Comparison of ENCODE assay signal across 12 cellular contexts in the genomic region with DNA sequence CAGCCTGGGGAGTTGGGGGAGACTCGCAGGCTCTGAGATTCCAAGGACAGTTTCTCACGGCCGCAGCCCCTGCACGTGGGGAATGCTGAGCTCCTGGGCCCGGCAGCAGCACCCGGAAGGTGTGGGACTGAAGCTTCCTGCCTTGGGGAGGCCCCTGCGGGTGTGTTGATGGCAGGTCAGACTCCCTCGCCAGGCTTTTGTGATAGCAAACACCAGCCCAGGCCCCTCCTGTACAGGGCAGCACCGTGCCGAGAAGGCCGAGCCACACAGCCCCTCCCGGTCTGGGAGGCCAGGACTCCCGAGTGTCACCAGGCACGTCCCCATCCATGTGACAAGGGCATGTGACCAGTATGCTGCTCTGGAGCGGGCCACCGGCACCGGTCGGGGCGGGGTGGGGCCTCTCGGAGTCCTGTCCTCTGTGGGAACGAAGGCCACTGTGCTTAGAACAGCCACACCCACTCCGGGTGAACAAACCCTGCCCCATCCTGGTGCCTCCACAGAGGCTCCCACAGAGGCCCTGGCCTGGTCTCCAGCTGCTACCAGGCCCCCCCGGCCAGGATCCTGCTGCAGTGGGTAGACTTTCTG. TPM values are rescaled to one million over a fixed set of nuclear protein-coding genes. Genes with fewer than 3 reads are reported as not detected.
DNase-seq lines count a peak whose midpoint lies in the region; ATAC-seq and TF ChIP-seq lines count a peak whose summit lies in the region.
"Had no signal": no experiment of that assay in that cellular context is flagged by ENCODE, and none has a peak within 500 bp of the region (broad histone marks: within the 10 kb centered on the region; RNA-seq: fewer than 3 reads in every experiment).

No MANE protein-coding gene starts in this region.

- no peak overlapping the region for H3K4me3 ChIP-seq in right lobe of liver
- H3K4me3 ChIP-seq: PC-9 had no signal

- peak; percentile 27 to 77 (median 48) for ATAC-seq in right lobe of liver

- no peak overlapping the region for H3K27ac ChIP-seq in right lobe of liver
- peak overlapping the region; percentile 45 for H3K27ac ChIP-seq in substantia nigra (ENCODE audit: low read depth, low read length, poor library complexity, severe bottlenecking)
- H3K27ac ChIP-seq: PC-9 had no signal

- H3K36me3 Mint-ChIP-seq in nephron progenitor cell (ENCODE audit: low read depth) = no peaks in the 10 kb centered on the region

- H3K36me3 ChIP-seq in right lobe of liver = no peaks in the 10 kb centered on the region

- intact Hi-C loops in right lobe of liver (cut with DNase I) = loop anchor here (5.0 to 10.0 kb wide), 2 partner anchors 411 to 599 kb away; no protein-coding TSS in a partner anchor

- no peak for TF ChIP-seq POLR2A in right lobe of liver (IDR thresholded peaks at IDR 0.05)

- no peak overlapping the region for H3K4me3 Mint-ChIP-seq in nephron progenitor cell
- H3K4me3 Mint-ChIP-seq: dendritic cell treated with granulocyte-macrophage colony-stimulating factor and Interleukin-4, amounts not matched to agents 40 ng/mL and 50 ng/mL, for 4 days had no signal

- H3K27ac Mint-ChIP-seq in nephron progenitor cell = no peak overlapping the region
- H3K27ac Mint-ChIP-seq: dendritic cell treated with granulocyte-macrophage colony-stimulating factor and Interleukin-4, amounts not matched to agents 40 ng/mL and 50 ng/mL, for 4 days had no signal

- peaks cover 14% of the 10 kb centered on the region for H3K9me3 Mint-ChIP-seq in nephron progenitor cell
- H3K9me3 Mint-ChIP-seq: dendritic cell treated with granulocyte-macrophage colony-stimulating factor and Interleukin-4, amounts not matched to agents 40 ng/mL and 50 ng/mL, for 4 days had no signal

- no peak for TF ChIP-seq CTCF in right lobe of liver (IDR thresholded peaks at IDR 0.05)
- TF ChIP-seq CTCF in nephron progenitor cell (IDR thresholded peaks at IDR 0.05) = no peak

- H3K27me3 ChIP-seq in right lobe of liver = no peaks in the 10 kb centered on the region

- DNase-seq in UCSD-AML1 (lab: John Stamatoyannopoulos, UW; ENCODE audit: unreplicated experiment) = peak; percentile 38
- peak; percentile 56 for DNase-seq in globus pallidus (ENCODE audit: low spot score)
- peak in 1 of 3 donors; percentile 58 for DNase-seq in right lobe of liver
- peak in 37 of 49 donors; percentile 14 to 83 (median 55) for DNase-seq in substantia nigra (lab: John Stamatoyannopoulos, UW)
- no peak for DNase-seq in nephron progenitor cell
- DNase-seq in NK-92 treated with Interleukin-12 subunit alpha and Interleukin-12 subunit beta, amount 100 ng/mL, for 24 hours (lab: John Stamatoyannopoulos, UW) = no peak
- no peak for DNase-seq in activated T-cell treated with anti-CD3 and anti-CD28 coated beads, Interleukin-2, amount 50 U/mL, for 48 hours
- no peak for DNase-seq in DMS114 treated with DMSO at 0.1 percent for 48 hours (lab: John Stamatoyannopoulos, UW; ENCODE audit: unreplicated experiment)
- DNase-seq: activated CD4-positive, CD25-positive, alpha-beta regulatory T cell; NCI-H1436; PC-9 had no signal

- no peaks in the 10 kb centered on the region for H3K4me1 ChIP-seq in right lobe of liver

- H3K4me1 Mint-ChIP-seq in nephron progenitor cell = peaks cover 42% of the 10 kb centered on the region

- H3K9me3 ChIP-seq in right lobe of liver = no peaks in the 10 kb centered on the region

- H3K27me3 Mint-ChIP-seq in nephron progenitor cell (ENCODE audit: low read depth, poor library complexity) = peaks cover 33% of the 10 kb centered on the region

- WGBS in right lobe of liver (ENCODE audit: insufficient coverage, low coverage, low lambda C conversion rate, missing lambda C conversion rate) = no CpG with 5 or more reads among the region's 23 CpGs

RNA-seq across cellular contexts. Expression of a gene that starts 31.1 kb away (rescaled TPM):
- total RNA-seq in right lobe of liver = 10 to 100 TPM in 2 of 6 experiments, 1 to 10 TPM in 4; 2.1 to 16.3 (median 7.5) TPM

Comparison
In these comparisons a context has a peak if more than half of its experiments do, and no peak if none do; other contexts are left out.
1. DNase-seq: peak in UCSD-AML1 (single experiment), globus pallidus (single experiment) and substantia nigra (37 of 49); none in nephron progenitor cell (single experiment), NK-92 treated with Interleukin-12 subunit alpha and Interleukin-12 subunit beta, amount 100 ng/mL, for 24 hours (single experiment), activated T-cell treated with anti-CD3 and anti-CD28 coated beads, Interleukin-2, amount 50 U/mL, for 48 hours (0 of 2) and DMS114 treated with DMSO at 0.1 percent for 48 hours (single experiment).